Comparison of ENCODE assay signal across 28 cellular contexts in the genomic region with DNA sequence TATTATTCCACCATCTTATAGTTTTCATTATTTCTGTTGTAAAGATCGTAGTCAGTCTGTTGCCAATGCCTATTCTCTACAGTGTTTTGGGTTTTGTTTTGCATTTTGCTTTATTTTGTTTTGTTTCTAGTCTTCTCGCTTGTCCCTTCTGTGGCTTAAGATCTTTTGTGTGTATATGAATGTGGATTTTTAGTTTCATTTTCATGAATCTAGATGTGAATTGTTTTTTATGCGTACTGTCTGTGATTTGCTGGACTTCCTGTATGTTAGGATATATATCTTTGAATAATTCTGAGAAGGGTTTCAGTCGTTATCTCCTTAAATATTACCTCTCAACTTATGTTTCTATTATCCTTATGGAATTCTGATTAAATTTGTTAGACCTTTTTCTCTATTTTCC. TPM values are rescaled to one million over a fixed set of nuclear protein-coding genes. Genes with fewer than 3 reads are reported as not detected.
DNase-seq lines count a peak whose midpoint lies in the region; ATAC-seq and TF ChIP-seq lines count a peak whose summit lies in the region.
"Had no signal": no experiment of that assay in that cellular context is flagged by ENCODE, and none has a peak within 500 bp of the region (broad histone marks: within the 10 kb centered on the region; RNA-seq: fewer than 3 reads in every experiment).

No MANE protein-coding gene starts in this region.

- peaks cover 8% of the 10 kb centered on the region for H3K4me1 Mint-ChIP-seq in activated naive CD8-positive, alpha-beta T cell (ENCODE audit: low read depth)
- H3K4me1 Mint-ChIP-seq in activated naive CD8-positive, alpha-beta T cell treated with anti-CD3 and anti-CD28 coated beads for 36 hours = peaks cover 2% of the 10 kb centered on the region
- H3K4me1 Mint-ChIP-seq in IgD-negative memory B cell = peaks cover 0 to 4% (median 4%) of the 10 kb centered on the region in 3 donors
- peaks cover 7% of the 10 kb centered on the region for H3K4me1 Mint-ChIP-seq in activated CD8-positive, alpha-beta T cell treated with anti-CD3 and anti-CD28 coated beads, Interleukin-2, amount 10 ng/mL, durations not matched to agents 7 days and 5 days (ENCODE audit: low read depth)
- peaks cover 6% of the 10 kb centered on the region for H3K4me1 Mint-ChIP-seq in stimulated activated effector memory CD8-positive, alpha-beta T cell treated with anti-CD3 and anti-CD28 coated beads, Interleukin-12 subunit alpha, Interleukin-12 subunit beta, amount 100 ng/mL, for 72 hours

- H3K4me3 ChIP-seq in WERI-Rb-1 (ENCODE audit: low read depth, low read length) = no peak overlapping the region
- H3K4me3 ChIP-seq: adrenal gland, esophagus squamous epithelium, gastrocnemius medialis, GM23248, lower lobe of right lung, skin epidermis, thyroid gland had no signal

- DNase-seq in activated naive CD8-positive, alpha-beta T cell treated with anti-CD3 and anti-CD28 coated beads for 36 hours = no peak
- no peak for DNase-seq in activated CD8-positive, alpha-beta T cell treated with anti-CD3 and anti-CD28 coated beads, Interleukin-2, amount 10 ng/mL, durations not matched to agents 7 days and 5 days
- no peak for DNase-seq in stimulated activated effector memory CD8-positive, alpha-beta T cell treated with anti-CD3 and anti-CD28 coated beads, Interleukin-12 subunit alpha, Interleukin-12 subunit beta, amount 100 ng/mL, for 72 hours (ENCODE audit: low spot score in 2 of 2)
- no peak for DNase-seq in G401 (ENCODE audit: low spot score)
- DNase-seq in WERI-Rb-1 = no peak
- DNase-seq: activated CD4-positive, alpha-beta T cell treated with anti-CD3 and anti-CD28 coated beads for 4 hours; activated T-cell treated with anti-CD3 and anti-CD28 coated beads, Interleukin-2, amount 50 U/mL, for 24 hours; adrenal gland; DMS79; esophagus squamous epithelium; gastrocnemius medialis; GM23248; islet precursor cell; lower lobe of right lung; NCI-H1092; NCI-H1930; NCI-H748 treated with DMSO at 0.1 percent for 48 hours; nucleus accumbens; SHP77; stimulated activated CD4-positive, alpha-beta T cell treated with anti-CD3 and anti-CD28 coated beads, Interleukin-2, amount 100 ng/mL, for 24 hours; stimulated activated naive B cell treated with anti-CD40 and anti-IgM and Interleukin-4, amounts not matched to agents 10 μg/mL and 1 μg/mL and 100 μg/mL, for 72 hours; SW 1271; thyroid gland had no signal

- no peaks in the 10 kb centered on the region for H3K27me3 ChIP-seq in WERI-Rb-1 (ENCODE audit: insufficient read depth, low read depth, severe bottlenecking)
- H3K27me3 ChIP-seq: adrenal gland, esophagus squamous epithelium, gastrocnemius medialis, thyroid gland had no signal

- H3K9me3 Mint-ChIP-seq in activated naive CD8-positive, alpha-beta T cell (ENCODE audit: low read depth) = peaks cover 26% of the 10 kb centered on the region
- H3K9me3 Mint-ChIP-seq in activated naive CD8-positive, alpha-beta T cell treated with anti-CD3 and anti-CD28 coated beads for 36 hours = peaks cover 27% of the 10 kb centered on the region
- H3K9me3 Mint-ChIP-seq in IgD-negative memory B cell = peaks cover 0 to 10% (median 7%) of the 10 kb centered on the region in 3 donors
- peaks cover 5% of the 10 kb centered on the region for H3K9me3 Mint-ChIP-seq in activated CD8-positive, alpha-beta T cell treated with anti-CD3 and anti-CD28 coated beads, Interleukin-2, amount 10 ng/mL, durations not matched to agents 7 days and 5 days (ENCODE audit: insufficient read depth)
- H3K9me3 Mint-ChIP-seq in stimulated activated effector memory CD8-positive, alpha-beta T cell treated with anti-CD3 and anti-CD28 coated beads, Interleukin-12 subunit alpha, Interleukin-12 subunit beta, amount 100 ng/mL, for 72 hours = peaks cover 9% of the 10 kb centered on the region

- peaks cover 13% of the 10 kb centered on the region for H3K36me3 Mint-ChIP-seq in activated naive CD8-positive, alpha-beta T cell
- no peaks in the 10 kb centered on the region for H3K36me3 Mint-ChIP-seq in activated naive CD8-positive, alpha-beta T cell treated with anti-CD3 and anti-CD28 coated beads for 36 hours
- peaks cover 5% of the 10 kb centered on the region for H3K36me3 Mint-ChIP-seq in IgD-negative memory B cell
- no peaks in the 10 kb centered on the region for H3K36me3 Mint-ChIP-seq in activated CD8-positive, alpha-beta T cell treated with anti-CD3 and anti-CD28 coated beads, Interleukin-2, amount 10 ng/mL, durations not matched to agents 7 days and 5 days (ENCODE audit: low read depth)
- H3K36me3 Mint-ChIP-seq in stimulated activated effector memory CD8-positive, alpha-beta T cell treated with anti-CD3 and anti-CD28 coated beads, Interleukin-12 subunit alpha, Interleukin-12 subunit beta, amount 100 ng/mL, for 72 hours = no peaks in the 10 kb centered on the region

- CTCF ChIA-PET in activated CD8-positive, alpha-beta T cell treated with anti-CD3 and anti-CD28 coated beads, Interleukin-2, amount 10 ng/mL, durations not matched to agents 7 days and 5 days (lab: Charles Lee) = no interaction called here

- POLR2A ChIA-PET in activated CD8-positive, alpha-beta T cell treated with anti-CD3 and anti-CD28 coated beads, Interleukin-2, amount 10 ng/mL, durations not matched to agents 7 days and 5 days (lab: Charles Lee) = no interaction called here

- no peak overlapping the region for H3K27ac ChIP-seq in WERI-Rb-1
- H3K27ac ChIP-seq: adrenal gland, esophagus squamous epithelium, gastrocnemius medialis, GM23248, KMS-11, lower lobe of right lung, skin epidermis, thyroid gland had no signal

- H3K36me3 ChIP-seq in WERI-Rb-1 = no peaks in the 10 kb centered on the region
- H3K36me3 ChIP-seq: adrenal gland, esophagus squamous epithelium, gastrocnemius medialis, lower lobe of right lung, thyroid gland had no signal

- peak; percentile 36 for ATAC-seq in activated CD8-positive, alpha-beta T cell treated with anti-CD3 and anti-CD28 coated beads, Interleukin-2, amount 10 ng/mL, durations not matched to agents 7 days and 5 days
- no peak for ATAC-seq in stimulated activated effector memory CD8-positive, alpha-beta T cell treated with anti-CD3 and anti-CD28 coated beads, Interleukin-12 subunit alpha, Interleukin-12 subunit beta, amount 100 ng/mL, for 72 hours
- no peak for ATAC-seq in HG03565 (IDR thresholded peaks at IDR 0.05; ENCODE audit: unreplicated experiment)
- ATAC-seq: gastrocnemius medialis; lower lobe of right lung; stimulated activated naive B cell treated with anti-CD40 and anti-IgM and Interleukin-4, amounts not matched to agents 10 μg/mL and 1 μg/mL and 100 μg/mL, for 72 hours had no signal

- H3K9me3 ChIP-seq in WERI-Rb-1 (ENCODE audit: severe bottlenecking) = peaks cover 4% of the 10 kb centered on the region
- H3K9me3 ChIP-seq: esophagus squamous epithelium, gastrocnemius medialis, thyroid gland had no signal

- in situ Hi-C loops in G401 (cut with HindIII; ENCODE audit: low sequenced_read_pairs) = no loop called here

- H3K27me3 Mint-ChIP-seq in activated naive CD8-positive, alpha-beta T cell = no peaks in the 10 kb centered on the region
- no peaks in the 10 kb centered on the region for H3K27me3 Mint-ChIP-seq in activated naive CD8-positive, alpha-beta T cell treated with anti-CD3 and anti-CD28 coated beads for 36 hours
- H3K27me3 Mint-ChIP-seq in IgD-negative memory B cell = no peaks in the 10 kb centered on the region
- H3K27me3 Mint-ChIP-seq in activated CD8-positive, alpha-beta T cell treated with anti-CD3 and anti-CD28 coated beads, Interleukin-2, amount 10 ng/mL, durations not matched to agents 7 days and 5 days (ENCODE audit: low read depth) = no peaks in the 10 kb centered on the region
- H3K27me3 Mint-ChIP-seq: activated T-cell treated with anti-CD3 and anti-CD28 coated beads, Interleukin-2, amount 50 U/mL, for 24 hours had no signal

- peak overlapping the region; percentile 30 for H3K27ac Mint-ChIP-seq in activated naive CD8-positive, alpha-beta T cell
- no peak overlapping the region for H3K27ac Mint-ChIP-seq in activated naive CD8-positive, alpha-beta T cell treated with anti-CD3 and anti-CD28 coated beads for 36 hours
- no peak overlapping the region for H3K27ac Mint-ChIP-seq in IgD-negative memory B cell
- H3K27ac Mint-ChIP-seq in activated CD8-positive, alpha-beta T cell treated with anti-CD3 and anti-CD28 coated beads, Interleukin-2, amount 10 ng/mL, durations not matched to agents 7 days and 5 days = peak overlapping the region; percentile 73
- H3K27ac Mint-ChIP-seq in stimulated activated effector memory CD8-positive, alpha-beta T cell treated with anti-CD3 and anti-CD28 coated beads, Interleukin-12 subunit alpha, Interleukin-12 subunit beta, amount 100 ng/mL, for 72 hours = peak overlapping the region; percentile 13
- H3K27ac Mint-ChIP-seq: activated T-cell treated with anti-CD3 and anti-CD28 coated beads, Interleukin-2, amount 50 U/mL, for 24 hours; stimulated activated naive B cell treated with anti-CD40 and anti-IgM and Interleukin-4, amounts not matched to agents 10 μg/mL and 1 μg/mL and 100 μg/mL, for 72 hours had no signal

- peak overlapping the region; percentile 77 for H3K4me3 Mint-ChIP-seq in activated naive CD8-positive, alpha-beta T cell
- H3K4me3 Mint-ChIP-seq in activated naive CD8-positive, alpha-beta T cell treated with anti-CD3 and anti-CD28 coated beads for 36 hours = no peak overlapping the region
- peak overlapping the region in 3 of 4 donors; percentile 13 to 59 (median 33) for H3K4me3 Mint-ChIP-seq in IgD-negative memory B cell
- peak overlapping the region; percentile 48 for H3K4me3 Mint-ChIP-seq in activated CD8-positive, alpha-beta T cell treated with anti-CD3 and anti-CD28 coated beads, Interleukin-2, amount 10 ng/mL, durations not matched to agents 7 days and 5 days
- peak overlapping the region; percentile 9 for H3K4me3 Mint-ChIP-seq in stimulated activated effector memory CD8-positive, alpha-beta T cell treated with anti-CD3 and anti-CD28 coated beads, Interleukin-12 subunit alpha, Interleukin-12 subunit beta, amount 100 ng/mL, for 72 hours
- H3K4me3 Mint-ChIP-seq: activated T-cell treated with anti-CD3 and anti-CD28 coated beads, Interleukin-2, amount 50 U/mL, for 24 hours had no signal

- no peak for TF ChIP-seq CTCF in WERI-Rb-1 (IDR thresholded peaks at IDR 0.05; ENCODE audit: low read depth, low read length)

RNA-seq across cellular contexts. Expression of a gene that starts 13.4 kb away (rescaled TPM):
- under 1 TPM; 0.19 to 0.24 TPM for total RNA-seq in activated naive CD8-positive, alpha-beta T cell treated with anti-CD3 and anti-CD28 coated beads for 36 hours
- 25.4 TPM for polyA plus RNA-seq in IgD-negative memory B cell
- total RNA-seq in activated CD8-positive, alpha-beta T cell treated with anti-CD3 and anti-CD28 coated beads, Interleukin-2, amount 10 ng/mL, durations not matched to agents 7 days and 5 days = under 1 TPM; 0.84 to 0.91 TPM
- total RNA-seq in G401 (2014; rRNA removed; shearing (Covaris generic)) = not detected in 2 replicates
- total RNA-seq: adrenal gland, esophagus squamous epithelium, gastrocnemius medialis, GM23248, lower lobe of right lung, thyroid gland had no signal
- polyA plus RNA-seq: GM23248 had no signal

Comparison
In these comparisons a context has a peak if more than half of its experiments do, and no peak if none do; other contexts are left out.
1. H3K27ac Mint-ChIP-seq: peak in activated naive CD8-positive, alpha-beta T cell (single experiment), activated CD8-positive, alpha-beta T cell treated with anti-CD3 and anti-CD28 coated beads, Interleukin-2, amount 10 ng/mL, durations not matched to agents 7 days and 5 days (single experiment) and stimulated activated effector memory CD8-positive, alpha-beta T cell treated with anti-CD3 and anti-CD28 coated beads, Interleukin-12 subunit alpha, Interleukin-12 subunit beta, amount 100 ng/mL, for 72 hours (single experiment); none in activated naive CD8-positive, alpha-beta T cell treated with anti-CD3 and anti-CD28 coated beads for 36 hours (single experiment) and IgD-negative memory B cell (0 of 3).